Comparison of ENCODE assay signal across 23 cellular contexts in genomic region chr20:63878855-63879254, GRCh38. TPM values are rescaled to one million over a fixed set of nuclear protein-coding genes. Genes with fewer than 3 reads are reported as not detected.
DNase-seq lines count a peak whose midpoint lies in the region; ATAC-seq and TF ChIP-seq lines count a peak whose summit lies in the region.
"Had no signal": no experiment of that assay in that cellular context is flagged by ENCODE, and none has a peak within 500 bp of the region (broad histone marks: within the 10 kb centered on the region; RNA-seq: fewer than 3 reads in every experiment).

No MANE protein-coding gene starts in this region.

- peak overlapping the region; percentile 70 for H3K9ac ChIP-seq in BLaER1

- peak overlapping the region; percentile 95 for H3K4me2 ChIP-seq in BLaER1
- H3K4me2 ChIP-seq in osteoblast (ENCODE audit: insufficient read depth, low read length), result no peak overlapping the region

- peaks cover 80% of the 10 kb centered on the region for H3K79me2 ChIP-seq in osteoblast (ENCODE audit: insufficient read depth, low read length)

- DNase-seq in D341Med (ENCODE audit: low spot score), result peak; percentile 18
- peak; percentile 91 to 94 for DNase-seq in SJCRH30
- DNase-seq in osteoblast (ENCODE audit: insufficient read length, low spot score, missing footprints), result peak; percentile 37
- no peak for DNase-seq in SKM-1 (lab: John Stamatoyannopoulos, UW; ENCODE audit: unreplicated experiment)
- DNase-seq in activated CD4-positive, alpha-beta T cell treated with anti-CD3 and anti-CD28 coated beads, Interleukin-2, amount 50 U/mL, for 48 hours, result no peak
- DNase-seq in NCI-H1694 treated with DMSO at 0.1 percent for 48 hours (lab: John Stamatoyannopoulos, UW), result no peak
- DNase-seq: CD8-positive, alpha-beta memory T cell; Kasumi-1; MV-4-11; NCI-H1105; NCI-H1436 treated with DMSO at 0.1 percent for 48 hours; NCI-H1930; NCI-H2107; NCI-H446 treated with DMSO at 0.1 percent for 48 hours; NCI-H526 had no signal

- H3K27me3 ChIP-seq in BLaER1 (no peaks in the 10 kb centered on the region), SJCRH30 (no peaks in the 10 kb centered on the region), osteoblast (ENCODE audit: insufficient read depth, low read length) (no peaks in the 10 kb centered on the region)

- no peak overlapping the region for H2AFZ ChIP-seq in osteoblast (ENCODE audit: low read length)

- TF ChIP-seq CTCF in osteoblast (IDR thresholded peaks at IDR 0.05; ENCODE audit: extremely low read depth, low read depth, low read length), result no peak

- H4K20me1 ChIP-seq in BLaER1 (peaks cover 57% of the 10 kb centered on the region), osteoblast (ENCODE audit: insufficient read depth, low read length) (peaks cover 65% of the 10 kb centered on the region)

- peaks cover 65% of the 10 kb centered on the region for H3K4me1 ChIP-seq in BLaER1
- H3K4me1 ChIP-seq in SJCRH30, result peaks cover 19% of the 10 kb centered on the region
- no peaks in the 10 kb centered on the region for H3K4me1 ChIP-seq in osteoblast (ENCODE audit: insufficient read depth, low read length)

- no peak for ATAC-seq in activated CD4-positive, CD25-positive, alpha-beta regulatory T cell treated with anti-CD3 and anti-CD28 coated beads, Interleukin-2, amount 50 U/mL, for 24 hours
- ATAC-seq: K562, SK-N-SH treated with all-trans-retinoic acid at 6 μM for 48 hours had no signal

- H3K9me3 ChIP-seq in BLaER1 (peaks cover 5% of the 10 kb centered on the region; the same call in 1 of the 2 replicates), SJCRH30 (replicated peaks) (no peaks in the 10 kb centered on the region), osteoblast (ENCODE audit: low read depth, low read length) (no peaks in the 10 kb centered on the region)

- H3K4me3 ChIP-seq in BLaER1 (peak overlapping the region; percentile 57), SJCRH30 (no peak overlapping the region), osteoblast (ENCODE audit: insufficient read depth, low read length) (no peak overlapping the region)
- H3K4me3 ChIP-seq: K562 had no signal

- H3K27ac ChIP-seq in BLaER1 (peak overlapping the region; percentile 94), SJCRH30 (peak overlapping the region; percentile 36), osteoblast (ENCODE audit: low read depth, low read length) (no peak overlapping the region)

- H3K36me3 ChIP-seq in BLaER1 (peaks cover 54% of the 10 kb centered on the region), SJCRH30 (peaks cover 41% of the 10 kb centered on the region), osteoblast (ENCODE audit: insufficient read depth, low read length) (peaks cover 64% of the 10 kb centered on the region)

RNA-seq across cellular contexts. Expression of gene TPD52L2, which starts 13.8 kb away (rescaled TPM):
- total RNA-seq in SJCRH30 (2014; rRNA removed; shearing (Covaris generic)), result 96.4 and 105 TPM in 2 replicates
- 99.6 and 115 TPM in 2 replicates for total RNA-seq in osteoblast

RNA-seq across cellular contexts. Expression of gene DNAJC5, which starts 16.1 kb away (rescaled TPM):
- 79.6 and 81.1 TPM in 2 replicates for total RNA-seq in SJCRH30 (2014; rRNA removed; shearing (Covaris generic))
- total RNA-seq in osteoblast, result 41.5 and 53.9 TPM in 2 replicates

RNA-seq across cellular contexts. Expression of gene ABHD16B, which starts 17.6 kb away (rescaled TPM):
- total RNA-seq in SJCRH30 (2014; rRNA removed; shearing (Covaris generic)), result not detected in 2 replicates
- total RNA-seq in osteoblast, result not detected in 2 replicates
- total RNA-seq: A673; CD8-positive, alpha-beta memory T cell; H4; HT1080; K562; M059J had no signal

RNA-seq across cellular contexts. Expression of gene ZBTB46, which starts 47.8 kb away (rescaled TPM):
- 4.0 and 5.0 TPM in 2 replicates for total RNA-seq in SJCRH30 (2014; rRNA removed; shearing (Covaris generic))
- under 0.01 and 0.36 TPM in 2 replicates for total RNA-seq in osteoblast

Comparison
In these comparisons a context has a peak if more than half of its experiments do, and no peak if none do; other contexts are left out.
1. DNase-seq: peak in D341Med (single experiment), SJCRH30 (2 of 2) and osteoblast (single experiment); none in SKM-1 (single experiment), activated CD4-positive, alpha-beta T cell treated with anti-CD3 and anti-CD28 coated beads, Interleukin-2, amount 50 U/mL, for 48 hours (0 of 2) and NCI-H1694 treated with DMSO at 0.1 percent for 48 hours (single experiment).